ENCODE assay signal across 9 cellular contexts in genomic region chr1:230713915-230714764, GRCh38. TPM values are rescaled to one million over a fixed set of nuclear protein-coding genes. Genes with fewer than 3 reads are reported as not detected.
DNase-seq lines count a peak whose midpoint lies in the region; ATAC-seq and TF ChIP-seq lines count a peak whose summit lies in the region.
"Had no signal": no experiment of that assay in that cellular context is flagged by ENCODE, and none has a peak within 500 bp of the region (broad histone marks: within the 10 kb centered on the region; RNA-seq: fewer than 3 reads in every experiment).

AGT (minus strand) TSS chr1:230714122; CDS start chr1:230710823, 3,299 bp downstream.

- DNase-seq in H4 (ENCODE audit: low spot score) (peak; percentile 78), left ventricle myocardium superior (peak; percentile 86), erythroblast (lab: John Stamatoyannopoulos, UW) (no peak)
- DNase-seq in stimulated activated CD4-positive, alpha-beta T cell treated with anti-CD3 and anti-CD28 coated beads, Interleukin-15, amount 100 ng/mL, for 24 hours: no peak

- H3K4me2 ChIP-seq in skeletal muscle satellite cell (ENCODE audit: low read length): peak within 1 kb of the TSS; percentile 78

- peaks cover 11% of the 10 kb centered on the region for H3K4me1 ChIP-seq in skeletal muscle satellite cell (ENCODE audit: control insufficient read depth, insufficient read depth, low read length)

- H3K36me3 ChIP-seq in skeletal muscle satellite cell (ENCODE audit: insufficient read depth, low read length): no peaks in the 10 kb centered on the region

- H3K9ac ChIP-seq in skeletal muscle satellite cell (ENCODE audit: low read depth, low read length): no peak within 1 kb of the TSS

- no peak for TF ChIP-seq POLR2A in erythroblast (IDR thresholded peaks at IDR 0.05; ENCODE audit: low read length)

- peak within 1 kb of the TSS; percentile 34 for H3K27ac ChIP-seq in VCaP

- peak within 1 kb of the TSS; percentile 41 for H3K4me3 ChIP-seq in skeletal muscle satellite cell (ENCODE audit: low read length)

- peak; percentile 98 for ATAC-seq in left ventricle myocardium superior
- no peak for ATAC-seq in HG02970 (IDR thresholded peaks at IDR 0.05; ENCODE audit: low FRiP score, unreplicated experiment)
- no peak for ATAC-seq in HG03342 (IDR thresholded peaks at IDR 0.05; ENCODE audit: unreplicated experiment)

- no peaks in the 10 kb centered on the region for H3K9me3 ChIP-seq in skeletal muscle satellite cell (replicated peaks; ENCODE audit: low read length)

- intact Hi-C loops in left ventricle myocardium superior (cut with micrococcal nuclease): no loop called here

- peaks cover 5% of the 10 kb centered on the region for H3K27me3 ChIP-seq in skeletal muscle satellite cell (ENCODE audit: control insufficient read depth, insufficient read depth, low read length)

- TF ChIP-seq CTCF in VCaP (conservative IDR thresholded peaks at IDR 0.05): no peak

RNA-seq across cellular contexts. Expression of gene AGT, which starts in this region (rescaled TPM):
- total RNA-seq in H4 (2014; rRNA removed; shearing (Covaris generic)): 66.1 and 72.7 TPM in 2 replicates
- total RNA-seq in left ventricle myocardium superior: 54.9 TPM
- 0.22 and 0.25 TPM in 2 replicates for total RNA-seq in skeletal muscle satellite cell (2012; rRNA removed)
- total RNA-seq: T-helper 2 cell treated with Interferon-gamma antibody and Interleukin-4, amounts not matched to agents 100 ng/mL and 5 ng/mL, for 36 hours had no signal

Comparison
In these comparisons a context has a peak if more than half of its experiments do, and no peak if none do; other contexts are left out.
1. DNase-seq: peak in H4 (single experiment) and left ventricle myocardium superior (single experiment); none in stimulated activated CD4-positive, alpha-beta T cell treated with anti-CD3 and anti-CD28 coated beads, Interleukin-15, amount 100 ng/mL, for 24 hours (single experiment) and erythroblast (0 of 2).